In genomic region chr19:40633207-40633606, GRCh38 we compare ENCODE assay signal across 19 cellular contexts. TPM values are rescaled to one million over a fixed set of nuclear protein-coding genes. Genes with fewer than 3 reads are reported as not detected.
A peak's percentile ranks its signal among the peaks of the same experiment; 100 is the strongest.
DNase-seq lines count a peak whose midpoint lies in the region; ATAC-seq, FAIRE-seq and TF ChIP-seq lines count a peak whose summit lies in the region.
"Had no signal": no experiment of that assay in that cellular context is flagged by ENCODE, and none has a peak within 500 bp of the region (broad histone marks: within the 10 kb centered on the region; RNA-seq: fewer than 3 reads in every experiment).

No MANE protein-coding gene starts in this region.

- TF ChIP-seq CTCF in bronchial epithelial cell (IDR thresholded peaks at IDR 0.05; ENCODE audit: insufficient read depth, low read length, severe bottlenecking): no peak

- FAIRE-seq in bronchial epithelial cell (lab: Jason Lieb, UNC): no peak
- FAIRE-seq: GM12892, TTC549 had no signal

- ATAC-seq in HG02610 (IDR thresholded peaks at IDR 0.05; ENCODE audit: unreplicated experiment) (no peak), GM21381 (IDR thresholded peaks at IDR 0.05; ENCODE audit: unreplicated experiment) (no peak)
- ATAC-seq: activated naive CD8-positive, alpha-beta T cell treated with anti-CD3 and anti-CD28 coated beads, Interleukin-2, amount 50 U/mL, for 24 hours had no signal

- H3K4me3 ChIP-seq in bronchial epithelial cell (ENCODE audit: low read depth, low read length): no peak overlapping the region
- H3K4me3 ChIP-seq: esophagus squamous epithelium, SJCRH30, transverse colon had no signal

- H3K27me3 ChIP-seq in bronchial epithelial cell (ENCODE audit: control insufficient read depth, insufficient read depth, low read length): no peaks in the 10 kb centered on the region
- H3K27me3 ChIP-seq: esophagus squamous epithelium had no signal

- peak; percentile 37 for DNase-seq in AG08395 (ENCODE audit: low spot score)
- DNase-seq in LHCN-M2 (ENCODE audit: low read depth): peak; percentile 34
- DNase-seq in bronchial epithelial cell (ENCODE audit: low read depth): peak; percentile 73
- DNase-seq in kidney glomerular epithelial cell (lab: John Stamatoyannopoulos, UW): peak; percentile 19
- DNase-seq in activated CD8-positive, alpha-beta memory T cell treated with anti-CD3 and anti-CD28 coated beads, Interleukin-2, amount 50 U/mL, for 48 hours: no peak
- no peak for DNase-seq in activated CD4-positive, alpha-beta T cell treated with anti-CD3 and anti-CD28 coated beads, Interleukin-2, amount 50 U/mL, for 48 hours
- DNase-seq: activated naive CD8-positive, alpha-beta T cell treated with anti-CD3 and anti-CD28 coated beads, Interleukin-2, amount 50 U/mL, for 24 hours; activated T-cell treated with anti-CD3 and anti-CD28 coated beads, Interleukin-2, amount 50 U/mL, for 72 hours; esophagus squamous epithelium; left ventricle myocardium superior; NCI-H1105; NCI-H2171 treated with DMSO at 0.1 percent for 48 hours; SJCRH30; stimulated activated CD4-positive, alpha-beta T cell treated with anti-CD3 and anti-CD28 coated beads, Interleukin-4, amount 100 ng/mL, for 4 hours; transverse colon had no signal

- peaks cover 3% of the 10 kb centered on the region for H3K36me3 ChIP-seq in bronchial epithelial cell (ENCODE audit: control insufficient read depth, insufficient read depth, low read length)
- H3K36me3 ChIP-seq: SJCRH30, transverse colon had no signal

RNA-seq across cellular contexts. Expression of gene LTBP4, which starts 32.0 kb away (rescaled TPM):
- 5.0 and 7.3 TPM in 2 replicates for total RNA-seq in LHCN-M2 (2014; rRNA removed)
- polyA plus RNA-seq in LHCN-M2 (2012): 3.4 TPM
- 20.7 and 21.6 TPM in 2 replicates for total RNA-seq in bronchial epithelial cell

RNA-seq across cellular contexts. Expression of gene SHKBP1, which starts 56.5 kb away (rescaled TPM):
- total RNA-seq in LHCN-M2 (2014; rRNA removed) (63.5 and 85.6 TPM in 2 replicates), bronchial epithelial cell (29.2 and 29.4 TPM in 2 replicates)
- 89.2 TPM for polyA plus RNA-seq in LHCN-M2 (2012)

RNA-seq across cellular contexts. Expression of gene NUMBL, which starts 57.2 kb away (rescaled TPM):
- total RNA-seq in LHCN-M2 (2014; rRNA removed) (39.9 and 41.3 TPM in 2 replicates), bronchial epithelial cell (8.4 and 12.9 TPM in 2 replicates)
- 25.5 TPM for polyA plus RNA-seq in LHCN-M2 (2012)

Comparison
In these comparisons a context has a peak if more than half of its experiments do, and no peak if none do; other contexts are left out.
1. DNase-seq: peak in AG08395 (single experiment), LHCN-M2 (single experiment), bronchial epithelial cell (single experiment) and kidney glomerular epithelial cell (single experiment); none in activated CD8-positive, alpha-beta memory T cell treated with anti-CD3 and anti-CD28 coated beads, Interleukin-2, amount 50 U/mL, for 48 hours (single experiment) and activated CD4-positive, alpha-beta T cell treated with anti-CD3 and anti-CD28 coated beads, Interleukin-2, amount 50 U/mL, for 48 hours (0 of 2).